Comparison of ENCODE assay signal across 8 cellular contexts in genomic region chr17:64495300-64495699, GRCh38. TPM values are rescaled to one million over a fixed set of nuclear protein-coding genes. Genes with fewer than 3 reads are reported as not detected.
DNase-seq lines count a peak whose midpoint lies in the region; ATAC-seq, FAIRE-seq and TF ChIP-seq lines count a peak whose summit lies in the region.
"Not testable (repeated sequence)": the region's sequence is repeated elsewhere in the genome, so short reads cannot be mapped to it uniquely, and the experiment has no call there.

No MANE protein-coding gene starts in this region.

- peaks cover 73% of the 10 kb centered on the region for H3K36me3 ChIP-seq in KOPT-K1 (ENCODE audit: insufficient read depth, low read length)
- peaks cover 50% of the 10 kb centered on the region in 2 experiments for H3K36me3 ChIP-seq in SK-N-SH (replicated peaks in 1 of 2; ENCODE audit: control insufficient read depth in 1 of 2, insufficient read depth in 2 of 2, low read length in 1 of 2)
- peaks cover 40% of the 10 kb centered on the region for H3K36me3 ChIP-seq in osteoblast (ENCODE audit: insufficient read depth, low read length)

- not testable (repeated sequence) for FAIRE-seq in A549 (lab: Jason Lieb, UNC)

- peak overlapping the region; percentile 44 for H3K27ac Mint-ChIP-seq in activated T-cell treated with anti-CD3 and anti-CD28 coated beads, Interleukin-2, amount 50 U/mL, for 72 hours
- H3K27ac Mint-ChIP-seq in brain = peak overlapping the region in 1 of 5 experiments; percentile 41

- H3K4me3 ChIP-seq in A549 (peak overlapping the region; percentile 70; the same call in 1 of the 3 replicates), GM08714 (ENCODE audit: low read length) (peak overlapping the region; percentile 93; the same call in 1 of the 2 replicates), SK-N-SH (ENCODE audit: low read depth in 2 of 2, low read length in 1 of 2) (peak overlapping the region; percentile 78 to 81), iPS-18c (ENCODE audit: insufficient read depth, low read depth, low read length) (peak overlapping the region; percentile 74; the same call in 1 of the 2 replicates)
- not testable (repeated sequence) for H3K4me3 ChIP-seq in osteoblast (ENCODE audit: insufficient read depth, low read length)

- not testable (repeated sequence) for TF ChIP-seq EP300 in A549 (IDR thresholded peaks at IDR 0.05); SK-N-SH (IDR thresholded peaks at IDR 0.05; ENCODE audit: borderline replicate concordance in 1 of 2, low read depth in 1 of 2, low read length in 1 of 2)

- H3K79me2 ChIP-seq in SK-N-SH (ENCODE audit: insufficient read depth) (peaks cover 59% of the 10 kb centered on the region), osteoblast (ENCODE audit: insufficient read depth, low read length) (peaks cover 35% of the 10 kb centered on the region)

- not testable (repeated sequence) for H2AFZ ChIP-seq in SK-N-SH (ENCODE audit: low read depth); osteoblast (ENCODE audit: low read length)

- CTCF ChIA-PET in A549 (lab: Yijun Ruan, JAX) = interaction anchor here (1.1 to 12.8 kb wide), 3 partner anchors 11 to 154 kb away, joined by 3 to 300 read pairs (median 28); partner anchors contain the start of genes CEP95 and DDX5
- CTCF ChIA-PET in SK-N-SH (lab: Yijun Ruan, JAX) = interaction anchor here (0.6 to 13.6 kb wide), 4 partner anchors 10 to 641 kb away, joined by 3 to 122 read pairs (median 28); partner anchors contain the start of genes CEP95 and DDX5

- not testable (repeated sequence) for DNase-seq in A549 (ENCODE audit: low read depth in 1 of 2, low spot score in 1 of 2); SK-N-SH; activated T-cell treated with anti-CD3 and anti-CD28 coated beads, Interleukin-2, amount 50 U/mL, for 72 hours; osteoblast (ENCODE audit: insufficient read length, low spot score, missing footprints)

- not testable (repeated sequence) for H3K9me3 ChIP-seq in A549; KOPT-K1 (ENCODE audit: insufficient read depth, low read length, poor library complexity, severe bottlenecking); SK-N-SH; iPS-18c (ENCODE audit: control insufficient read depth, insufficient read depth, low read length); osteoblast (ENCODE audit: low read depth, low read length)

- POLR2A ChIA-PET in A549 (lab: Yijun Ruan, JAX) = interaction anchor here (1.0 to 1.6 kb wide), 2 partner anchors 10 to 11 kb away, joined by 5 to 6 read pairs; partner anchors contain the start of genes CEP95 and DDX5
- POLR2A ChIA-PET in SK-N-SH (lab: Yijun Ruan, JAX) = interaction anchor here (0.7 to 4.2 kb wide), 2 partner anchors 11 to 19 kb away, joined by 3 to 140 read pairs; partner anchors contain the start of genes CEP95 and DDX5

- TF ChIP-seq RAD21 in A549 (conservative IDR thresholded peaks at IDR 0.05 in 1 of 2, IDR thresholded peaks at IDR 0.05 in 1 of 2); SK-N-SH (IDR thresholded peaks at IDR 0.05; ENCODE audit: low read length): not testable (repeated sequence)

- H3K4me2 ChIP-seq in A549 = peak overlapping the region; percentile 86
- H3K4me2 ChIP-seq in SK-N-SH = peak overlapping the region; percentile 90
- peak overlapping the region; percentile 98 for H3K4me2 ChIP-seq in osteoblast (ENCODE audit: insufficient read depth, low read length)

- ATAC-seq in A549; activated T-cell treated with anti-CD3 and anti-CD28 coated beads, Interleukin-2, amount 50 U/mL, for 72 hours (replicated peaks in 1 of 2): not testable (repeated sequence)

- peaks cover 37% of the 10 kb centered on the region for H3F3A ChIP-seq in SK-N-SH (replicated peaks; ENCODE audit: insufficient read depth)

- not testable (repeated sequence) for H3K9ac ChIP-seq in SK-N-SH

- H3K36me3 Mint-ChIP-seq in activated T-cell treated with anti-CD3 and anti-CD28 coated beads, Interleukin-2, amount 50 U/mL, for 72 hours (ENCODE audit: insufficient read depth in 2 of 2) = peaks cover 17 to 36% of the 10 kb centered on the region in 2 donors
- H3K36me3 Mint-ChIP-seq in brain = peaks cover 55% of the 10 kb centered on the region

- H3K27me3 Mint-ChIP-seq in activated T-cell treated with anti-CD3 and anti-CD28 coated beads, Interleukin-2, amount 50 U/mL, for 72 hours (ENCODE audit: low read depth); brain: not testable (repeated sequence)

- not testable (repeated sequence) for H3K9me3 Mint-ChIP-seq in activated T-cell treated with anti-CD3 and anti-CD28 coated beads, Interleukin-2, amount 50 U/mL, for 72 hours; brain

- not testable (repeated sequence) for TF ChIP-seq POLR2A in A549 (IDR thresholded peaks at IDR 0.05; ENCODE audit: low read length)

- 90% methylated on average over 5 of the region's 5 CpGs for WGBS in A549 (ENCODE audit: missing lambda C conversion rate)
- WGBS in SK-N-SH (ENCODE audit: low lambda C conversion rate) = 96% methylated on average over 5 of the region's 5 CpGs

- H3K4me3 Mint-ChIP-seq in activated T-cell treated with anti-CD3 and anti-CD28 coated beads, Interleukin-2, amount 50 U/mL, for 72 hours = peak overlapping the region; percentile 95 to 97
- peak overlapping the region; percentile 72 to 100 (median 99) for H3K4me3 Mint-ChIP-seq in brain

- H3K4me1 ChIP-seq in A549 (peaks cover 56% of the 10 kb centered on the region), SK-N-SH (ENCODE audit: control insufficient read depth in 1 of 2, insufficient read depth in 2 of 2, low read depth in 1 of 2, low read length in 1 of 2) (peaks cover 19 to 22% of the 10 kb centered on the region in 2 experiments; a peak in 3 of 4 replicates), osteoblast (ENCODE audit: insufficient read depth, low read length) (peaks cover 44% of the 10 kb centered on the region)

- not testable (repeated sequence) for H3K27ac ChIP-seq in A549; SK-N-SH (ENCODE audit: low read depth in 2 of 2, low read length in 1 of 2); osteoblast (ENCODE audit: low read depth, low read length)
- peak overlapping the region; percentile 90 for H3K27ac ChIP-seq in KOPT-K1 (ENCODE audit: low read depth, low read length, poor library complexity, severe bottlenecking)

- TF ChIP-seq CTCF in A549 (IDR thresholded peaks at IDR 0.05); SK-N-SH (IDR thresholded peaks at IDR 0.05); brain (conservative IDR thresholded peaks at IDR 0.05); osteoblast (IDR thresholded peaks at IDR 0.05; ENCODE audit: extremely low read depth, low read depth, low read length): not testable (repeated sequence)

- peaks cover 32% of the 10 kb centered on the region for H4K20me1 ChIP-seq in SK-N-SH (ENCODE audit: insufficient read depth)
- peaks cover 23% of the 10 kb centered on the region for H4K20me1 ChIP-seq in osteoblast (ENCODE audit: insufficient read depth, low read length)

- peaks cover 80% of the 10 kb centered on the region for H3K4me1 Mint-ChIP-seq in activated T-cell treated with anti-CD3 and anti-CD28 coated beads, Interleukin-2, amount 50 U/mL, for 72 hours (ENCODE audit: low read depth)
- peaks cover 71% of the 10 kb centered on the region for H3K4me1 Mint-ChIP-seq in brain

- not testable (repeated sequence) for H3K9me2 ChIP-seq in SK-N-SH

- not testable (repeated sequence) for H3K27me3 ChIP-seq in SK-N-SH (ENCODE audit: insufficient read depth); osteoblast (ENCODE audit: insufficient read depth, low read length)

RNA-seq across cellular contexts. Expression of gene POLG2, which starts 1.6 kb away (rescaled TPM):
- polyA plus RNA-seq in A549 (2011; rRNA removed) = 28.8 and 31.3 TPM in 2 replicates
- polyA plus RNA-seq in A549 (2012; cell fraction: cytosol; rRNA removed) = 10.1 and 12.4 TPM in 2 replicates
- polyA plus RNA-seq in A549 (2012; cell fraction: nucleus; rRNA removed) = 15.9 and 26.1 TPM in 2 replicates
- 26.3 to 28.5 TPM (median 27.4 TPM) in 3 replicates for polyA plus RNA-seq in A549 (2017; fragmentation: RNase III; extraction: RNeasy Plus Mini Kit Qiagen cat#74134 plus additional on column Dnase treatment)
- polyA minus RNA-seq in A549 (2011; rRNA and poly(A)+ RNA removed) = 20.4 and 23.0 TPM in 2 replicates
- polyA plus RNA-seq in SK-N-SH (2012; rRNA removed) = 18.0 and 20.1 TPM in 2 replicates
- polyA plus RNA-seq in SK-N-SH (2012; cell fraction: cytosol; rRNA removed) = 12.7 and 14.4 TPM in 2 replicates
- polyA plus RNA-seq in SK-N-SH (2012; cell fraction: nucleus; rRNA removed) = 65.9 and 91.3 TPM in 2 replicates
- 10 to 100 TPM; 40.7 to 47.2 TPM for total RNA-seq in activated T-cell treated with anti-CD3 and anti-CD28 coated beads, Interleukin-2, amount 50 U/mL, for 72 hours
- 4.6 TPM for polyA plus RNA-seq in brain (ENCODE audit: insufficient read depth, low read depth, low replicate concordance)
- total RNA-seq in osteoblast = 7.2 and 7.7 TPM in 2 replicates

RNA-seq across cellular contexts. Expression of gene DDX5, which starts 10.8 kb away (rescaled TPM):
- polyA plus RNA-seq in A549 (2011; rRNA removed) (811 and 1,011 TPM in 2 replicates), A549 (2017; fragmentation: RNase III; extraction: RNeasy Plus Mini Kit Qiagen cat#74134 plus additional on column Dnase treatment) (748 to 886 TPM (median 841 TPM) in 3 replicates), SK-N-SH (2012; rRNA removed) (1,642 and 1,870 TPM in 2 replicates), brain (ENCODE audit: insufficient read depth, low read depth, low replicate concordance) (371 TPM)
- polyA plus RNA-seq in A549 (2012; cell fraction: cytosol; rRNA removed) = 724 and 844 TPM in 2 replicates
- polyA plus RNA-seq in A549 (2012; cell fraction: nucleus; rRNA removed) = 1,855 and 3,100 TPM in 2 replicates
- polyA minus RNA-seq in A549 (2011; rRNA and poly(A)+ RNA removed) = 739 and 935 TPM in 2 replicates
- 977 and 1,042 TPM in 2 replicates for polyA plus RNA-seq in SK-N-SH (2012; cell fraction: cytosol; rRNA removed)
- 3,803 and 5,284 TPM in 2 replicates for polyA plus RNA-seq in SK-N-SH (2012; cell fraction: nucleus; rRNA removed)
- total RNA-seq in activated T-cell treated with anti-CD3 and anti-CD28 coated beads, Interleukin-2, amount 50 U/mL, for 72 hours = 1,000 to 10,000 TPM; 1,029 to 1,188 TPM
- total RNA-seq in osteoblast = 291 and 309 TPM in 2 replicates

RNA-seq across cellular contexts. Expression of gene CEP95, which starts 11.5 kb away (rescaled TPM):
- polyA plus RNA-seq in A549 (2011; rRNA removed) (53.5 and 73.0 TPM in 2 replicates), A549 (2017; fragmentation: RNase III; extraction: RNeasy Plus Mini Kit Qiagen cat#74134 plus additional on column Dnase treatment) (30.0 to 35.0 TPM (median 32.3 TPM) in 3 replicates), SK-N-SH (2012; rRNA removed) (30.8 and 40.1 TPM in 2 replicates), brain (ENCODE audit: insufficient read depth, low read depth, low replicate concordance) (12.4 TPM)
- polyA plus RNA-seq in A549 (2012; cell fraction: cytosol; rRNA removed) = 14.6 and 17.7 TPM in 2 replicates
- 30.0 and 34.6 TPM in 2 replicates for polyA plus RNA-seq in A549 (2012; cell fraction: nucleus; rRNA removed)
- 22.1 and 27.0 TPM in 2 replicates for polyA minus RNA-seq in A549 (2011; rRNA and poly(A)+ RNA removed)
- polyA plus RNA-seq in SK-N-SH (2012; cell fraction: cytosol; rRNA removed) = 25.2 and 26.1 TPM in 2 replicates
- 96.9 and 165 TPM in 2 replicates for polyA plus RNA-seq in SK-N-SH (2012; cell fraction: nucleus; rRNA removed)
- 10 to 100 TPM; 70.9 to 80.3 TPM for total RNA-seq in activated T-cell treated with anti-CD3 and anti-CD28 coated beads, Interleukin-2, amount 50 U/mL, for 72 hours
- total RNA-seq in osteoblast = 47.4 and 48.9 TPM in 2 replicates

RNA-seq across cellular contexts. Expression of gene MILR1, which starts 46.4 kb away (rescaled TPM):
- polyA plus RNA-seq in A549 (2011; rRNA removed) (12.2 and 12.8 TPM in 2 replicates), A549 (2017; fragmentation: RNase III; extraction: RNeasy Plus Mini Kit Qiagen cat#74134 plus additional on column Dnase treatment) (1.6 to 3.0 TPM (median 2.3 TPM) in 3 replicates), SK-N-SH (2012; rRNA removed) (4.9 and 6.0 TPM in 2 replicates), brain (ENCODE audit: insufficient read depth, low read depth, low replicate concordance) (0.90 TPM)
- polyA plus RNA-seq in A549 (2012; cell fraction: cytosol; rRNA removed) = 1.3 TPM in 2 replicates
- polyA plus RNA-seq in A549 (2012; cell fraction: nucleus; rRNA removed) = 0.41 and 1.1 TPM in 2 replicates
- polyA minus RNA-seq in A549 (2011; rRNA and poly(A)+ RNA removed) = 8.4 and 10.9 TPM in 2 replicates
- 4.8 and 4.9 TPM in 2 replicates for polyA plus RNA-seq in SK-N-SH (2012; cell fraction: cytosol; rRNA removed)
- 7.0 and 12.2 TPM in 2 replicates for polyA plus RNA-seq in SK-N-SH (2012; cell fraction: nucleus; rRNA removed)
- total RNA-seq in activated T-cell treated with anti-CD3 and anti-CD28 coated beads, Interleukin-2, amount 50 U/mL, for 72 hours = under 1 TPM in 1 of 2 donors, not detected in 1; 0.58 TPM
- 12.3 and 27.7 TPM in 2 replicates for total RNA-seq in osteoblast
